27 cellular contexts compared by ENCODE assay signal in the genomic region with DNA sequence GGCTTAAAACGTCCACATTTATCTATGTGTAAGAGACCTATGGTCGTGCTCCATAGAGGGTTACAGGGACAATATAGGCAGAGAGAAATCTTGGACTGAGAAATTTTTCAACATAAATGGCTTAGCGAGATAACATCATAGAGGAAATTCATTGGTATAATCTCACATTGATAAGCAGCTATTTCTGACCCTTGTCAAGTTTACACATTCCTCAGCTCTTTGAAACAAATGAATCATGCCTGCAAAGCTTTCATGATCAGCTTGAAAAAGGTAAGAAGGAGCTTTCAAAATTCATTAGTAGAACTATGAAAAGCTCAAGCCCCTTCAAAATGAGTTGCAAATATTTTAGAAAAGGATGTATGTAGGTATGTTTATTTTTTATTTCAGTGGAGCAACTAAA.
"Had no signal": no experiment of that assay in that cellular context is flagged by ENCODE, and none has a peak within 500 bp of the region (broad histone marks: within the 10 kb centered on the region; RNA-seq: fewer than 3 reads in every experiment).

No MANE protein-coding gene starts in this region.

- H3K36me3 Mint-ChIP-seq: activated naive CD8-positive, alpha-beta T cell had no signal

- H3K36me3 ChIP-seq: esophagus squamous epithelium, gastroesophageal sphincter, WERI-Rb-1 had no signal

- H3K27ac Mint-ChIP-seq: activated B cell treated with CpG ODN at 0.5 μM for 24 hours; activated CD8-positive, alpha-beta T cell treated with anti-CD3 and anti-CD28 coated beads for 36 hours; activated naive CD8-positive, alpha-beta T cell; activated T-helper 17 cell treated with anti-CD3 and anti-CD28 coated beads, Interleukin-2, amount 50 U/mL, for 72 hours; effector memory CD8-positive, alpha-beta T cell had no signal

- H3K27me3 Mint-ChIP-seq: activated B cell treated with CpG ODN at 0.5 μM for 24 hours; activated CD8-positive, alpha-beta T cell treated with anti-CD3 and anti-CD28 coated beads for 36 hours; activated naive CD8-positive, alpha-beta T cell; activated T-helper 17 cell treated with anti-CD3 and anti-CD28 coated beads, Interleukin-2, amount 50 U/mL, for 72 hours; effector memory CD8-positive, alpha-beta T cell had no signal

- H3K4me1 Mint-ChIP-seq: activated B cell treated with CpG ODN at 0.5 μM for 24 hours; activated T-helper 17 cell treated with anti-CD3 and anti-CD28 coated beads, Interleukin-2, amount 50 U/mL, for 72 hours had no signal

- DNase-seq: activated B cell treated with CpG ODN at 0.5 μM for 24 hours; activated CD4-positive, alpha-beta T cell treated with anti-CD3 and anti-CD28 coated beads for 48 hours; activated CD4-positive, alpha-beta T cell treated with anti-CD3 and anti-CD28 coated beads, Interleukin-2, amount 50 U/mL, for 1 hour; activated CD4-positive, alpha-beta T cell treated with anti-CD3 and anti-CD28 coated beads, Interleukin-2, amount 50 U/mL, for 48 hours; activated CD8-positive, alpha-beta memory T cell treated with anti-CD3 and anti-CD28 coated beads for 24 hours; activated CD8-positive, alpha-beta T cell treated with anti-CD3 and anti-CD28 coated beads for 36 hours; activated effector memory CD4-positive, alpha-beta T cell treated with Interleukin-2 at 50 U/mL for 16 hours; activated gamma-delta T cell treated with Interleukin-2 at 50 U/mL for 16 hours; activated naive CD4-positive, alpha-beta T cell treated with anti-CD3 and anti-CD28 coated beads, Interleukin-2, amount 50 U/mL, for 16 hours; activated naive CD4-positive, alpha-beta T cell treated with Interleukin-2 at 50 U/mL for 16 hours; activated T-cell treated with anti-CD3 and anti-CD28 coated beads, Interleukin-2, amount 50 U/mL, for 4 hours; amygdala; aorta; body of pancreas; caudate nucleus; cortex of kidney; dermis blood vessel endothelial cell; effector CD4-positive, alpha-beta T cell; effector memory CD8-positive, alpha-beta T cell; esophagus squamous epithelium; foreskin melanocyte; T-helper 2 cell; WERI-Rb-1 had no signal

- H3K27ac ChIP-seq: body of pancreas, epithelial cell of prostate, esophagus squamous epithelium, gastroesophageal sphincter, WERI-Rb-1 had no signal

- H3K9me3 ChIP-seq: body of pancreas, esophagus squamous epithelium had no signal

- H3K27me3 ChIP-seq: body of pancreas, esophagus squamous epithelium, gastroesophageal sphincter had no signal

- H3K4me1 ChIP-seq: body of pancreas, esophagus squamous epithelium, gastroesophageal sphincter had no signal

- H3K4me3 ChIP-seq: body of pancreas, esophagus squamous epithelium, gastroesophageal sphincter had no signal

- H3K4me3 Mint-ChIP-seq: activated B cell treated with CpG ODN at 0.5 μM for 24 hours; activated CD8-positive, alpha-beta T cell treated with anti-CD3 and anti-CD28 coated beads for 36 hours; activated naive CD8-positive, alpha-beta T cell; activated T-cell treated with anti-CD3 and anti-CD28 coated beads, Interleukin-2, amount 50 U/mL, for 4 hours; activated T-helper 17 cell treated with anti-CD3 and anti-CD28 coated beads, Interleukin-2, amount 50 U/mL, for 72 hours; effector memory CD8-positive, alpha-beta T cell had no signal
